Comparison of ENCODE assay signal across 7 cellular contexts in the genomic region with DNA sequence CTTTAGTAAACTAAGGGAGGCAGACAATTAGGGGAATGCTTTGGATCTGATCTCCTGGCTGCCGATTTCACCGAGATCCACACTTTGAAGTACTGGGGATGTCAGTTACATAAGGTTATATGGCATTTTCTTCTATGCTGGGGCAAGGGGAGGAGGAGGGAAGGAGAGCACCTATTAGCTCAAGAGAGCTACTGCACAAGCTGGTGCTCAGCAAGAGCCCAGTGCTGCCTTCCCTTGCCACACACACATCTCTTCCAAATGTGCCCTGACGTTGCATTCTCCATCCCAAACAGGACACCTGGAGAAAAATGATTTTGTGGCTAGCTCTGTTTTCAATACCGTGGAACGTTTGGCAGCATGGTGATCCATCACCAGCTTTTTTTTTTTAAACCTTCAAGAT.
"Had no signal": no experiment of that assay in that cellular context is flagged by ENCODE, and none has a peak within 500 bp of the region (broad histone marks: within the 10 kb centered on the region; RNA-seq: fewer than 3 reads in every experiment).

No MANE protein-coding gene starts in this region.

- H3K4me3 Mint-ChIP-seq: IgD-negative memory B cell had no signal

- H3K36me3 Mint-ChIP-seq: IgD-negative memory B cell had no signal

- H3K27ac Mint-ChIP-seq: IgD-negative memory B cell had no signal

- H3K9me3 Mint-ChIP-seq: IgD-negative memory B cell had no signal

- H3K4me1 Mint-ChIP-seq: IgD-negative memory B cell had no signal

- H3K27me3 Mint-ChIP-seq: IgD-negative memory B cell had no signal

- ATAC-seq: HepG2, K562 had no signal

- H3K4me3 ChIP-seq: K562 had no signal

- H3K27ac ChIP-seq: HL-60 had no signal

- DNase-seq: IMR-90, KBM-7, KG1 had no signal
